16 cellular contexts compared by ENCODE assay signal in the genomic region with DNA sequence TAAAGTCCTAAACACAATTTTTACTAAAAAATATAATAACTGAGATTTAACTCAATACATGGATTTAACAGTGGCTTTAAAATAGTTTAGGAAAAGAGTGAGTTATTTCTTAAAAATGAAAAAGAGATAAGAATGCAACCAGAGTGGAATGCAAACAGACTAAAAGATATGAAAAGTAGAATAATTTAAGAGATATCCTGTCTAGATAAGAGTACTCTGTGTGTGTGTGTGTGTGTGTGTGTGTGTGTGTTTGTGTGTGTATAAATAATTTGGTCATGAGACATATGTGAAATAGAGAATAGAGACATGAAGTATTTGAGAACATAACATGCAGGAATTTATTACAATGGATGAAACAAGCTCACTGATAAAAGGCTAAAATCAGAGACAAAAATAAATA.
DNase-seq lines count a peak whose midpoint lies in the region; ATAC-seq, FAIRE-seq and TF ChIP-seq lines count a peak whose summit lies in the region.
"Had no signal": no experiment of that assay in that cellular context is flagged by ENCODE, and none has a peak within 500 bp of the region (broad histone marks: within the 10 kb centered on the region; RNA-seq: fewer than 3 reads in every experiment).

No MANE protein-coding gene starts in this region.

- CTCF ChIA-PET in IMR-90 (lab: Yijun Ruan, JAX) = no interaction called here

- dilution Hi-C loops in IMR-90 (cut with HindIII; ENCODE audit: low sequenced_read_pairs, unreplicated experiment) = no loop called here

- no peak overlapping the region for H3K4me3 ChIP-seq in IMR-90 (ENCODE audit: insufficient read depth, low read depth, low read length)
- H3K4me3 ChIP-seq in astrocyte (ENCODE audit: insufficient read depth, low read depth, low read length) = no peak overlapping the region
- no peak overlapping the region for H3K4me3 ChIP-seq in fibroblast of pulmonary artery (replicated peaks; ENCODE audit: low read depth, low read length)
- no peak overlapping the region for H3K4me3 ChIP-seq in skeletal muscle satellite cell (ENCODE audit: low read length)
- H3K4me3 ChIP-seq: A549, GM23338 had no signal

- intact Hi-C loops in IMR-90 (cut with micrococcal nuclease) = no loop called here

- no TSS peak for BruUV-seq in IMR-90 (replicated peaks; lab: Mats Ljungman, UMichigan)

- H3K56ac ChIP-seq in IMR-90 (ENCODE audit: extremely low read depth, insufficient read depth, low read length) = no peak overlapping the region

- no peaks in the 10 kb centered on the region for H3K79me2 ChIP-seq in astrocyte (ENCODE audit: insufficient read depth, low read length)

- no peak for TF ChIP-seq CTCF in IMR-90 (conservative IDR thresholded peaks at IDR 0.05; ENCODE audit: low read depth, low read length)
- no peak for TF ChIP-seq CTCF in astrocyte (IDR thresholded peaks at IDR 0.05; ENCODE audit: insufficient read depth, low read depth, low read length)
- no peak for TF ChIP-seq CTCF in fibroblast of pulmonary artery (IDR thresholded peaks at IDR 0.05; ENCODE audit: low read length, missing control alignments)

- no peaks in the 10 kb centered on the region for H3K27me3 ChIP-seq in IMR-90 (ENCODE audit: control insufficient read depth, insufficient read depth, low read length)
- no peaks in the 10 kb centered on the region for H3K27me3 ChIP-seq in astrocyte (ENCODE audit: insufficient read depth, low read length)
- no peaks in the 10 kb centered on the region for H3K27me3 ChIP-seq in skeletal muscle satellite cell (ENCODE audit: control insufficient read depth, insufficient read depth, low read length)
- H3K27me3 ChIP-seq: BE2C had no signal

- H2BK20ac ChIP-seq in IMR-90 (ENCODE audit: low read depth, low read length) = no peak overlapping the region

- no peaks in the 10 kb centered on the region for H3K4me1 Mint-ChIP-seq in astrocyte (ENCODE audit: low read depth, unreplicated experiment)
- H3K4me1 Mint-ChIP-seq: CD4-positive, alpha-beta memory T cell; GM23338 had no signal

- no peak overlapping the region for H2AFZ ChIP-seq in IMR-90 (replicated peaks; ENCODE audit: low read length, poor library complexity)
- no peak overlapping the region for H2AFZ ChIP-seq in astrocyte (ENCODE audit: low read depth, low read length)
- H2AFZ ChIP-seq: GM23338 had no signal

- no peak overlapping the region for H4K8ac ChIP-seq in IMR-90 (ENCODE audit: low read depth in 2 of 2, low read length in 2 of 2)

- H2AK5ac ChIP-seq in IMR-90 (ENCODE audit: low read depth, low read length) = no peak overlapping the region

- no peak overlapping the region for H3K14ac ChIP-seq in IMR-90 (replicated peaks; ENCODE audit: low read depth, low read length)

- no peaks in the 10 kb centered on the region for H3K9me3 ChIP-seq in IMR-90 (ENCODE audit: control insufficient read depth, insufficient read depth, low read length)
- no peaks in the 10 kb centered on the region for H3K9me3 ChIP-seq in astrocyte (ENCODE audit: insufficient read depth, low read depth, low read length)
- no peaks in the 10 kb centered on the region for H3K9me3 ChIP-seq in skeletal muscle satellite cell (replicated peaks; ENCODE audit: low read length)
- H3K9me3 ChIP-seq: A549, BE2C had no signal

- H3K23ac ChIP-seq in IMR-90 (ENCODE audit: low read depth, low read length) = no peak overlapping the region

- H2AK9ac ChIP-seq in IMR-90 (replicated peaks; ENCODE audit: low read depth, low read length, poor library complexity) = no peak overlapping the region

- H2BK120ac ChIP-seq in IMR-90 (ENCODE audit: low read depth, low read length) = no peak overlapping the region

- no peak for FAIRE-seq in astrocyte (lab: Jason Lieb, UNC)
- FAIRE-seq: A549, D721Med, GM18507 had no signal

- no peak overlapping the region for H3K4ac ChIP-seq in IMR-90 (ENCODE audit: low read depth, low read length)

- H3K27ac ChIP-seq in IMR-90 (ENCODE audit: insufficient read depth, low read length) (no peak overlapping the region), astrocyte (ENCODE audit: low read depth, low read length) (no peak overlapping the region)
- H3K27ac ChIP-seq: A549, C4-2B had no signal

- H3K4me3 Mint-ChIP-seq in astrocyte (ENCODE audit: unreplicated experiment) = no peak overlapping the region
- H3K4me3 Mint-ChIP-seq: CD4-positive, alpha-beta memory T cell; GM23338 had no signal

- H3K4me1 ChIP-seq in IMR-90 (ENCODE audit: control insufficient read depth, insufficient read depth, low read length) (no peaks in the 10 kb centered on the region), astrocyte (ENCODE audit: insufficient read depth, low read length) (no peaks in the 10 kb centered on the region), skeletal muscle satellite cell (ENCODE audit: control insufficient read depth, insufficient read depth, low read length) (peaks cover 19% of the 10 kb centered on the region)
- H3K4me1 ChIP-seq: A549, BE2C had no signal

- H4K20me1 ChIP-seq in IMR-90 (ENCODE audit: insufficient read depth, low read length) (no peaks in the 10 kb centered on the region), astrocyte (ENCODE audit: insufficient read depth, low read length) (no peaks in the 10 kb centered on the region)

- H3K36me3 Mint-ChIP-seq in astrocyte (ENCODE audit: low read depth, unreplicated experiment) = no peaks in the 10 kb centered on the region
- H3K36me3 Mint-ChIP-seq: CD4-positive, alpha-beta memory T cell had no signal

- DNase-seq in IMR-90 = peak; percentile 16
- DNase-seq in astrocyte (ENCODE audit: low read depth) = peak; percentile 16
- DNase-seq in fibroblast of pulmonary artery (ENCODE audit: low read depth) = peak; percentile 11
- DNase-seq in NCI-H1105 treated with DMSO at 0.1 percent for 48 hours (lab: John Stamatoyannopoulos, UW) = no peak
- no peak for DNase-seq in D341Med (ENCODE audit: low spot score)
- DNase-seq: BE2C; CD4-positive, alpha-beta memory T cell; DND-41; H7 had no signal

- H3K18ac ChIP-seq in IMR-90 (ENCODE audit: low read depth, low read length) = no peak overlapping the region

- H2BK5ac ChIP-seq in IMR-90 (ENCODE audit: low read depth, low read length, poor library complexity, severe bottlenecking) = no peak overlapping the region

- in situ Hi-C loops in IMR-90 (cut with MboI; ENCODE audit: low sequenced_read_pairs) = no loop called here

- H4K5ac ChIP-seq in IMR-90 (ENCODE audit: low read depth, low read length) = no peak overlapping the region

- ATAC-seq in IMR-90 (ENCODE audit: low read depth) = no peak
- no peak for ATAC-seq in GM21717 (IDR thresholded peaks at IDR 0.05; ENCODE audit: unreplicated experiment)
- ATAC-seq: A549, GM23338 had no signal

- no peak overlapping the region for H2BK15ac ChIP-seq in IMR-90 (ENCODE audit: low read depth, low read length)

- peaks cover 4% of the 10 kb centered on the region for H3K9me3 Mint-ChIP-seq in astrocyte (ENCODE audit: unreplicated experiment)
- H3K9me3 Mint-ChIP-seq: GM23338 had no signal

- H3K9me1 ChIP-seq in IMR-90 (ENCODE audit: insufficient read depth, low read length) = no peaks in the 10 kb centered on the region

- no peak for TF ChIP-seq RAD21 in IMR-90 (IDR thresholded peaks at IDR 0.05; ENCODE audit: low read length)

- POLR2A ChIA-PET in IMR-90 (lab: Charles Lee; ENCODE audit: unreplicated experiment) = no interaction called here

- no peak for TF ChIP-seq POLR2A in IMR-90 (IDR thresholded peaks at IDR 0.05; ENCODE audit: low read depth, low read length)

- H4K91ac ChIP-seq in IMR-90 (ENCODE audit: insufficient read depth, low read depth, low read length) = no peak overlapping the region

- H3K36me3 ChIP-seq in IMR-90 (ENCODE audit: control insufficient read depth, insufficient read depth, low read length) (no peaks in the 10 kb centered on the region), astrocyte (ENCODE audit: insufficient read depth, low read length) (no peaks in the 10 kb centered on the region), skeletal muscle satellite cell (ENCODE audit: insufficient read depth, low read length) (no peaks in the 10 kb centered on the region)
- H3K36me3 ChIP-seq: BE2C had no signal

- H3K27ac Mint-ChIP-seq in astrocyte (ENCODE audit: unreplicated experiment) = no peak overlapping the region
- H3K27ac Mint-ChIP-seq: CD4-positive, alpha-beta memory T cell; GM23338 had no signal

- no peak overlapping the region for H3K9ac ChIP-seq in IMR-90 (ENCODE audit: low read depth, low read length)
- H3K9ac ChIP-seq in astrocyte (ENCODE audit: low read length) = no peak overlapping the region
- H3K9ac ChIP-seq in skeletal muscle satellite cell (ENCODE audit: low read depth, low read length) = no peak overlapping the region

- H3K79me1 ChIP-seq in IMR-90 (ENCODE audit: low read depth in 1 of 2, low read length in 2 of 2) = no peaks in the 10 kb centered on the region

- H3K4me2 ChIP-seq in IMR-90 (ENCODE audit: low read depth, low read length) = no peak overlapping the region
- no peak overlapping the region for H3K4me2 ChIP-seq in astrocyte (ENCODE audit: low read length)
- H3K4me2 ChIP-seq in skeletal muscle satellite cell (ENCODE audit: low read length) = peak overlapping the region; percentile 43
- H3K4me2 ChIP-seq: A549, GM23338 had no signal

- no peaks in the 10 kb centered on the region for H3K27me3 Mint-ChIP-seq in astrocyte (ENCODE audit: low read depth, unreplicated experiment)
- H3K27me3 Mint-ChIP-seq: CD4-positive, alpha-beta memory T cell had no signal

TF ChIP-seq in IMR-90, 13 proteins besides CTCF, POLR2A, EP300 and RAD21:
- TF ChIP-seq SMC3 (IDR thresholded peaks at IDR 0.05; ENCODE audit: low read depth, low read length) (no peak), CEBPB (IDR thresholded peaks at IDR 0.05; ENCODE audit: low read depth, low read length) (no peak), CHD1 (IDR thresholded peaks at IDR 0.05; ENCODE audit: low read depth, low read length) (no peak), BHLHE40 (IDR thresholded peaks at IDR 0.05; ENCODE audit: low read depth, low read length) (no peak), FOS (IDR thresholded peaks at IDR 0.05; ENCODE audit: low read depth, low read length) (no peak), ELK1 (IDR thresholded peaks at IDR 0.05; ENCODE audit: borderline replicate concordance, low read depth, low read length) (no peak), MXI1 (IDR thresholded peaks at IDR 0.05; ENCODE audit: borderline replicate concordance, low read depth, low read length) (no peak), MAZ (IDR thresholded peaks at IDR 0.05; ENCODE audit: borderline replicate concordance, low read depth, low read length) (no peak)

Comparison
In these comparisons a context has a peak if more than half of its experiments do, and no peak if none do; other contexts are left out.
1. DNase-seq: peak in IMR-90 (single experiment), astrocyte (single experiment) and fibroblast of pulmonary artery (single experiment); none in NCI-H1105 treated with DMSO at 0.1 percent for 48 hours (single experiment) and D341Med (single experiment).